Comparison of ENCODE assay signal across 9 cellular contexts in genomic region chr1:218557731-218558130, GRCh38.
DNase-seq lines count a peak whose midpoint lies in the region; ATAC-seq and TF ChIP-seq lines count a peak whose summit lies in the region.
"Had no signal": no experiment of that assay in that cellular context is flagged by ENCODE, and none has a peak within 500 bp of the region (broad histone marks: within the 10 kb centered on the region; RNA-seq: fewer than 3 reads in every experiment).

No MANE protein-coding gene starts in this region.

- ATAC-seq in HG03342 (IDR thresholded peaks at IDR 0.05; ENCODE audit: unreplicated experiment) = no peak
- no peak for ATAC-seq in HG02642 (IDR thresholded peaks at IDR 0.05; ENCODE audit: poor library complexity, unreplicated experiment)
- no peak for ATAC-seq in GM21576 (IDR thresholded peaks at IDR 0.05; ENCODE audit: unreplicated experiment)

- peaks cover 52% of the 10 kb centered on the region for H3K4me1 Mint-ChIP-seq in Calu3 (ENCODE audit: low read depth, unreplicated experiment)

- H3K4me3 ChIP-seq in astrocyte of the cerebellum (ENCODE audit: low read depth, low read length) = no peak overlapping the region
- H3K4me3 ChIP-seq: BLaER1 treated with 17β-estradiol and CSF1 and Interleukin-3, amounts not matched to agents 10 nM and 100 nM had no signal

- peaks cover 11% of the 10 kb centered on the region for H3K9me3 Mint-ChIP-seq in Calu3 (ENCODE audit: low read depth, unreplicated experiment)

- CTCF ChIA-PET in Calu3 (lab: Charles Lee) = interaction anchor here (0.9 kb wide), 3 partner anchors 9 to 213 kb away, joined by 3 read pairs; partner anchors contain the start of gene TGFB2

- no TSS peak for BruUV-seq in Calu3 (replicated peaks; lab: Mats Ljungman, UMichigan)

- TF ChIP-seq CTCF in Calu3 (IDR thresholded peaks at IDR 0.05; ENCODE audit: unreplicated experiment) (no peak), astrocyte of the cerebellum (IDR thresholded peaks at IDR 0.05; ENCODE audit: low read depth, low read length, missing control alignments) (no peak)

- DNase-seq in Calu3 (peak; percentile 86), NCI-H2029 (lab: John Stamatoyannopoulos, UW) (peak; percentile 67), astrocyte of the cerebellum (ENCODE audit: low read depth) (peak; percentile 27), left kidney (ENCODE audit: low read depth, low spot score) (peak; percentile 51), SW 1271 (lab: John Stamatoyannopoulos, UW) (no peak)

- H3K36me3 Mint-ChIP-seq in Calu3 (ENCODE audit: insufficient read depth, unreplicated experiment) = peaks cover 8% of the 10 kb centered on the region

- H3K27ac Mint-ChIP-seq in Calu3 (ENCODE audit: unreplicated experiment) = peak overlapping the region; percentile 72

- in situ Hi-C loops in astrocyte of the cerebellum (cut with HindIII; ENCODE audit: low sequenced_read_pairs) = no loop called here

- H3K27me3 Mint-ChIP-seq in Calu3 (ENCODE audit: unreplicated experiment) = no peaks in the 10 kb centered on the region

- peak overlapping the region; percentile 19 for H3K4me3 Mint-ChIP-seq in Calu3 (ENCODE audit: low read depth, unreplicated experiment)

- intact Hi-C loops in Calu3 (cut with micrococcal nuclease; ENCODE audit: unreplicated experiment) = loop anchor here (2.0 to 5.0 kb wide), 3 partner anchors 57 to 115 kb away; no protein-coding TSS in a partner anchor

Comparison
In these comparisons a context has a peak if more than half of its experiments do, and no peak if none do; other contexts are left out.
1. DNase-seq: peak in Calu3 (single experiment), NCI-H2029 (single experiment), astrocyte of the cerebellum (single experiment) and left kidney (single experiment); none in SW 1271 (0 of 2).